ENCODE assay signal across 8 cellular contexts in the genomic region with DNA sequence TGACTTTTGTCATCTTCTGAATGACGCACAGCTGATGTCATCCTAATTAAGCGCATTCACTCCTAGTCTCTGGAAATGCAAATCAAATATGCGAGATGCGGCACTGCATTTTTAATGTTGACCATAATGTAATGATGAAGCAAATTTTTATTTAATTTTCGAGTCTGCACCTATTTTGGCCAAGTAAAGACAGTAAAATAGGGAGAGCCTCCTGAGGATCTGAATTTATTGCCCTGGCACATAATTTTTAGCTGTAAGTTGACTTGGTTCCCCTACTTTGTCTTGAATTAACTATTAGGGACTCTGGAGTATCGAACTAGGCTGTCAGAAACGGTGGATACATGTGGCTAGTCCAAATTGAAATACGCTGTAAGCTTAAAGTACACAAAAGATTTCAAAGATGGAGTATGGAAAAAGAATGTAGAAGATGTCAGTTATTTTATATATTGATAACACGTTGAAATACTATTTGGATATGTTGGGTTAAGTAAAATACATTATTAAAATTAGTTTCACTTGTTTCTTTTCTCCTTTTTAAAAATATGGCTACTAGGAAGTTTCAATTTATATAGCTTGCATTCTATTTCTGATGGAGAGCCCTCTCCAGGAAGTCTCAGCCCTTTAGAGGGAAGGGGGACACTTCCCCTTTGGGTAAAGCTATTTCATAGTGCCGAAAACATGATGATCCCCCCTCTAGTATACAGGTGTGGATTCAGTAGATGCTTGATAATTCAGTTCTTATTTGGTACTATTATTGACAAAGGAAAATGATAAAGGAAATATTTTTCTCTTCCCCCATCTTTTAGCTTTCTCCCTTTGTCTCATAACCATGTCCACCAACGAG. TPM values are rescaled to one million over a fixed set of nuclear protein-coding genes. Genes with fewer than 3 reads are reported as not detected.
DNase-seq lines count a peak whose midpoint lies in the region; ATAC-seq, FAIRE-seq and TF ChIP-seq lines count a peak whose summit lies in the region.

No MANE protein-coding gene starts in this region.

- H3K27me3 ChIP-seq in BE2C (no peaks in the 10 kb centered on the region), HL-60 (ENCODE audit: insufficient read depth, poor library complexity, severe bottlenecking) (no peaks in the 10 kb centered on the region), GM12878 (replicated peaks in 1 of 2; ENCODE audit: control insufficient read depth in 2 of 2, insufficient read depth in 2 of 2, low read length in 1 of 2) (no peaks in the 10 kb centered on the region), aorta (ENCODE audit: control insufficient read depth in 1 of 2, insufficient read depth in 2 of 2, low read length in 1 of 2) (no peaks in the 10 kb centered on the region)

- no peaks in the 10 kb centered on the region for H4K20me1 ChIP-seq in GM12878 (ENCODE audit: control insufficient read depth, insufficient read depth)

- peak overlapping the region; percentile 76 for H3K4me2 ChIP-seq in GM12878 (ENCODE audit: control insufficient read depth, insufficient read depth)

- BruUV-seq in GM12878 (replicated peaks; lab: Mats Ljungman, UMichigan), result no TSS peak

- peak overlapping the region; percentile 96 for H3K9ac ChIP-seq in GM12878 (ENCODE audit: control insufficient read depth, insufficient read depth, low read length)

- DNase-seq in BE2C (no peak), HL-60 (ENCODE audit: low read depth in 1 of 2, low spot score in 1 of 2) (peak in 1 of 2 experiments; percentile 9), GM12878 (ENCODE audit: low read depth, low spot score) (no peak), lung microvascular endothelial cell (ENCODE audit: low read depth in 2 of 2) (peak; percentile 57 to 71), aorta (no peak), H54 (ENCODE audit: insufficient read length, low spot score) (no peak), NCI-H2081 treated with DMSO at 0.1 percent for 48 hours (lab: John Stamatoyannopoulos, UW) (no peak)

- peaks cover 36% of the 10 kb centered on the region for H3K79me2 ChIP-seq in GM12878 (ENCODE audit: control insufficient read depth, insufficient read depth, low read length)

- intact Hi-C loops in GM12878 (cut with micrococcal nuclease; ENCODE audit: unreplicated experiment), result no loop called here
- intact Hi-C loops in aorta (cut with DNase I), result loop anchor here in 1 of 2 donors (10.0 kb wide), 1 partner anchor 58 kb away; no protein-coding TSS in a partner anchor

- in situ Hi-C loops in GM12878 (cut with MboI), result no loop called here

- H3K9me3 ChIP-seq in BE2C (no peaks in the 10 kb centered on the region), GM12878 (replicated peaks; ENCODE audit: control insufficient read depth, insufficient read depth, low read length) (no peaks in the 10 kb centered on the region; the same call in 2 of the 3 replicates), aorta (ENCODE audit: control insufficient read depth, low read length) (no peaks in the 10 kb centered on the region)

- H3K27ac ChIP-seq in HL-60 (replicated peaks) (peak overlapping the region; percentile 97), GM12878 (ENCODE audit: control insufficient read depth, insufficient read depth) (peak overlapping the region; percentile 87), aorta (ENCODE audit: low read depth in 1 of 2, low read length in 2 of 2) (no peak overlapping the region)

- H3K4me3 ChIP-seq in BE2C (ENCODE audit: low read depth, low read length) (peak overlapping the region; percentile 98), HL-60 (replicated peaks; ENCODE audit: insufficient read depth, low read length) (peak overlapping the region; percentile 94), GM12878 (peak overlapping the region; percentile 76), aorta (ENCODE audit: low read length in 2 of 2) (peak overlapping the region; percentile 74 to 77)

- FAIRE-seq in GM12878 (lab: Jason Lieb, UNC) (no peak), H54 (lab: Jason Lieb, UNC) (no peak)

- H3K36me3 ChIP-seq in BE2C (peaks cover 51% of the 10 kb centered on the region), GM12878 (ENCODE audit: control insufficient read depth in 2 of 2, insufficient read depth in 2 of 2, low read length in 1 of 2) (peaks cover 8 to 25% of the 10 kb centered on the region in 2 experiments), aorta (ENCODE audit: control insufficient read depth in 1 of 2, insufficient read depth in 2 of 2, low read length in 1 of 2) (no peaks in the 10 kb centered on the region)

- CTCF ChIA-PET in GM12878 (lab: Yijun Ruan, JAX), result interaction anchor here (0.6 to 2.3 kb wide), 9 partner anchors 13 to 426 kb away, joined by 3 to 7 read pairs (median 3); no protein-coding TSS in a partner anchor

- ATAC-seq in GM12878 (no peak), aorta (ENCODE audit: low FRiP score) (no peak), HG03175 (IDR thresholded peaks at IDR 0.05; ENCODE audit: unreplicated experiment) (no peak)

- no peak for TF ChIP-seq EP300 in GM12878 (IDR thresholded peaks at IDR 0.05; ENCODE audit: borderline replicate concordance in 1 of 2, control insufficient read depth in 1 of 2, low read depth in 2 of 2, low read length in 2 of 2)

- no peak for TF ChIP-seq RAD21 in GM12878 (IDR thresholded peaks at IDR 0.05; ENCODE audit: insufficient read depth, low read depth, low read length)

- SMC1A ChIA-PET in GM12878 (lab: Charles Lee; ENCODE audit: uncharacterized antibody, unreplicated experiment), result interaction anchor here (0.8 to 2.0 kb wide), 8 partner anchors 12 to 461 kb away, joined by 3 to 8 read pairs (median 4); no protein-coding TSS in a partner anchor

- H3K4me1 ChIP-seq in BE2C (no peaks in the 10 kb centered on the region; the same call in 1 of the 2 replicates), GM12878 (ENCODE audit: control insufficient read depth, insufficient read depth, low read length) (peaks cover 9% of the 10 kb centered on the region; the same call in 1 of the 2 replicates), aorta (ENCODE audit: control insufficient read depth in 1 of 2, insufficient read depth in 2 of 2, low read length in 2 of 2) (peaks cover 0 to 3% of the 10 kb centered on the region in 2 donors)

- TF ChIP-seq POLR2A in GM12878 (IDR thresholded peaks at IDR 0.05; ENCODE audit: low read depth, low read length) (no peak), H54 (IDR thresholded peaks at IDR 0.05; ENCODE audit: low read depth, low read length) (no peak)

- WGBS in GM12878 (ENCODE audit: insufficient coverage, insufficient replicate concordance, low lambda C conversion rate, missing lambda C conversion rate), result 6% methylated on average over 11 of the region's 11 CpGs
- 11 to 12% methylated on average over 11 of the region's 11 CpGs for WGBS in aorta, 2 donors

- peak overlapping the region; percentile 66 for H2AFZ ChIP-seq in GM12878 (ENCODE audit: control insufficient read depth, low read depth, low read length)

- TF ChIP-seq CTCF in BE2C (IDR thresholded peaks at IDR 0.05; ENCODE audit: low read depth, low read length) (no peak), HL-60 (IDR thresholded peaks at IDR 0.05; ENCODE audit: insufficient read depth, low read length) (no peak), GM12878 (IDR thresholded peaks at IDR 0.05 in 2 of 3, conservative IDR thresholded peaks at IDR 0.05 in 1 of 3; ENCODE audit: control insufficient read depth in 2 of 3, extremely low read depth in 1 of 3, insufficient read depth in 1 of 3, low read depth in 3 of 3, low read length in 3 of 3) (no peak)

- POLR2A ChIA-PET in GM12878 (lab: Charles Lee), result interaction anchor here (1.3 to 2.2 kb wide), 3 partner anchors 8 to 421 kb away, joined by 3 to 12 read pairs (median 5); a partner anchor contains a TSS

- RAD21 ChIA-PET in GM12878 (lab: Charles Lee; ENCODE audit: unreplicated experiment), result interaction anchor here (0.9 to 2.4 kb wide), 3 partner anchors 17 to 426 kb away, joined by 3 to 10 read pairs (median 4); no protein-coding TSS in a partner anchor

RNA-seq across cellular contexts. Expression of a gene that starts 1.0 kb away (rescaled TPM):
- polyA plus RNA-seq in BE2C (2012; ENCODE audit: insufficient read depth, insufficient read length, low read depth), result 95.7 TPM
- 26.9 and 31.7 TPM in 2 replicates for total RNA-seq in GM12878 (2013; cell fraction: nucleolus; rRNA removed)
- 202 and 211 TPM in 2 replicates for total RNA-seq in GM12878 (2014; rRNA removed)
- total RNA-seq in GM12878 (2014; rRNA removed; fragmentation: Illumina TruSeq; extraction: Trizol), result 244 and 260 TPM in 2 replicates
- 242 and 254 TPM in 2 replicates for total RNA-seq in GM12878 (2021)
- 88.2 TPM for polyA plus RNA-seq in GM12878 (2011; ENCODE audit: low read depth)
- polyA plus RNA-seq in GM12878 (2011; rRNA removed), result 201 and 232 TPM in 2 replicates
- polyA plus RNA-seq in GM12878 (2011; cell fraction: cytosol; rRNA removed), result 251 and 257 TPM in 2 replicates
- 136 and 222 TPM in 2 replicates for polyA plus RNA-seq in GM12878 (2011; cell fraction: nucleus; rRNA removed)
- polyA plus RNA-seq in GM12878 (2012), result 103 and 109 TPM in 2 replicates
- polyA plus RNA-seq in GM12878 (2014; fragmentation: Illumina TruSeq; extraction: Trizol), result 307 and 332 TPM in 2 replicates
- 100 to 1,000 TPM; 647 to 731 TPM for polyA plus RNA-seq in GM12878 (2014; fragmentation: Nextera tagmentation; extraction: Ambion mirVana)
- 211 and 212 TPM in 2 replicates for polyA plus RNA-seq in GM12878 (2014; rRNA removed)
- 100 to 1,000 TPM; 567 to 584 TPM for polyA plus RNA-seq in GM12878 (2016; fragmentation: Nextera tagmentation; extraction: Ambion mirVana)
- polyA minus RNA-seq in GM12878 (2011; rRNA and poly(A)+ RNA removed), result 333 and 392 TPM in 2 replicates
- polyA minus RNA-seq in GM12878 (2011; cell fraction: cytosol; rRNA and poly(A)+ RNA removed), result 116 and 120 TPM in 2 replicates
- 62.3 and 107 TPM in 2 replicates for polyA minus RNA-seq in GM12878 (2011; cell fraction: nucleus; rRNA and poly(A)+ RNA removed)
- 47.4 and 70.4 TPM in 2 replicates for total RNA-seq in lung microvascular endothelial cell
- 10 to 100 TPM; 19.6 to 20.9 TPM for total RNA-seq in aorta
- 10 to 100 TPM in 1 of 2 donors, 1 to 10 TPM in 1; 5.8 to 11.1 TPM for polyA plus RNA-seq in aorta

RNA-seq across cellular contexts. Expression of a gene that starts 40.3 kb away (rescaled TPM):
- polyA plus RNA-seq in BE2C (2012; ENCODE audit: insufficient read depth, insufficient read length, low read depth), result 10.9 TPM
- 0.56 and 1.4 TPM in 2 replicates for total RNA-seq in GM12878 (2013; cell fraction: nucleolus; rRNA removed)
- 9.3 and 10.1 TPM in 2 replicates for total RNA-seq in GM12878 (2014; rRNA removed)
- 4.6 and 5.6 TPM in 2 replicates for total RNA-seq in GM12878 (2014; rRNA removed; fragmentation: Illumina TruSeq; extraction: Trizol)
- 5.8 and 6.4 TPM in 2 replicates for total RNA-seq in GM12878 (2021)
- polyA plus RNA-seq in GM12878 (2011; ENCODE audit: low read depth), result 5.2 TPM
- polyA plus RNA-seq in GM12878 (2011; rRNA removed), result 6.6 and 7.1 TPM in 2 replicates
- polyA plus RNA-seq in GM12878 (2011; cell fraction: cytosol; rRNA removed), result 3.8 and 7.5 TPM in 2 replicates
- 2.9 and 4.0 TPM in 2 replicates for polyA plus RNA-seq in GM12878 (2011; cell fraction: nucleus; rRNA removed)
- 4.8 and 6.4 TPM in 2 replicates for polyA plus RNA-seq in GM12878 (2012)
- polyA plus RNA-seq in GM12878 (2014; fragmentation: Illumina TruSeq; extraction: Trizol), result 5.9 TPM in 2 replicates
- 1 to 10 TPM; 3.3 to 3.4 TPM for polyA plus RNA-seq in GM12878 (2014; fragmentation: Nextera tagmentation; extraction: Ambion mirVana)
- polyA plus RNA-seq in GM12878 (2014; rRNA removed), result 7.0 and 8.1 TPM in 2 replicates
- 10 to 100 TPM in 1 of 2 experiments, 1 to 10 TPM in 1; 9.4 to 12.3 TPM for polyA plus RNA-seq in GM12878 (2016; fragmentation: Nextera tagmentation; extraction: Ambion mirVana)
- polyA minus RNA-seq in GM12878 (2011; rRNA and poly(A)+ RNA removed), result 3.5 and 4.0 TPM in 2 replicates
- polyA minus RNA-seq in GM12878 (2011; cell fraction: cytosol; rRNA and poly(A)+ RNA removed), result 1.6 and 4.3 TPM in 2 replicates
- 1.2 and 1.4 TPM in 2 replicates for polyA minus RNA-seq in GM12878 (2011; cell fraction: nucleus; rRNA and poly(A)+ RNA removed)
- 20.9 and 32.7 TPM in 2 replicates for total RNA-seq in lung microvascular endothelial cell
- total RNA-seq in aorta, result 10 to 100 TPM in 1 of 2 donors, 1 to 10 TPM in 1; 5.2 to 15.8 TPM
- polyA plus RNA-seq in aorta, result 10 to 100 TPM in 1 of 2 donors, 1 to 10 TPM in 1; 9.1 to 20.5 TPM

Comparison
In these comparisons a context has a peak if more than half of its experiments do, and no peak if none do; other contexts are left out.
1. DNase-seq: peak in lung microvascular endothelial cell (2 of 2); none in BE2C (single experiment), GM12878 (single experiment), aorta (0 of 2), H54 (single experiment) and NCI-H2081 treated with DMSO at 0.1 percent for 48 hours (single experiment).
2. H3K27ac ChIP-seq: peak in HL-60 (single experiment) and GM12878 (single experiment); none in aorta (0 of 2).
3. Peak in every context shown above with its lines, with median percentiles within 50 percentile points of each other: H3K4me3 ChIP-seq.